Comparison of ENCODE assay signal across 8 cellular contexts in the genomic region with DNA sequence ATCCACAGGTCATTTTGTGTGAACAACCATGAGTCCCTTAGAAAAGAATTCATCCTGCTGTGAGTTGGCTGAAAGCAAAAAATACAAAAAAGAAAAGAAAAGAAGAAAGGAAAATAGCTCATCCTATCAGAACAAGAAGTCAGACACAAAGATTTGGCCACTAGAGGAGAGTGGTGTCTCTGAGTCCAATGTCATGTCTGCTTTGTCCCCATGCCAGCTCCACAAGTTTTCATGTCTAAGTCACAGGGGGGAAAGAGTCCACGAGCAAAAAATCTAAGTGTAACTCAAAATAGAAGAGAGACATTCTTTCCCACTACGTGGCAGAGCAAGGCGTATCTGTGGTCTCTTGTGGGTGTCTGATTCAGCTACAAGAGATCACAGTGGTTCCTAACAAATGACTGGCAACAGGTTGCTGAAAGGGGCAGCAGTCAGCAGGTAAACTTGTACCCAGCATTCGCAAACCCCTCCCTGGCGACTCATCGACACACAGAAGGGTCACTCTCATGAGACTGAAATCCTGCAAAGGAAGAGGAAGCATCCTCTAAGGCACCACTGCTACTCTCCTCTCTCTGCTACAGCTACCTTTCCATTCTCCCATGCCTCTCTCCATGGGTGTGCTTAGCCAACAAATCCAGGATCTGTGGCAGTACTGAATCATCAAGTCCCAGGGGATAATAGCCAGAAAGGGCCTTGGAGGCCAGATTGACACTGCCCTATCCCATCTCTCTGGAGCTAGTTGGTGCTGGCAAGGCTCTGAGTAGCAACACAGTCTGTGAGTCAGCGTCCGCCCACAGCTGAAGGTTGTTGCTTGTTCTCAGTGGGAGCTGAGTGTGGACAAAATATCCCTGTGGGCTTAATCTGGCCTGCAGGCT.
A peak's percentile ranks its signal among the peaks of the same experiment; 100 is the strongest.
DNase-seq lines count a peak whose midpoint lies in the region; ATAC-seq, FAIRE-seq and TF ChIP-seq lines count a peak whose summit lies in the region.

No MANE protein-coding gene starts in this region.

- peak overlapping the region; percentile 98 for H3K27ac Mint-ChIP-seq in chondrocyte (ENCODE audit: unreplicated experiment)
- H3K27ac Mint-ChIP-seq in naive thymus-derived CD4-positive, alpha-beta T cell, result peak overlapping the region; percentile 92 to 100 (median 98)

- peak overlapping the region; percentile 51 for H3K4me3 ChIP-seq in naive thymus-derived CD4-positive, alpha-beta T cell (ENCODE audit: low read length)

- POLR2A ChIA-PET in naive thymus-derived CD4-positive, alpha-beta T cell (lab: Charles Lee), result interaction anchor here (0.6 to 14.5 kb wide), 19 partner anchors 10 to 705 kb away, joined by 3 to 293 read pairs (median 4); a partner anchor contains a TSS

- H3K4me1 ChIP-seq in naive thymus-derived CD4-positive, alpha-beta T cell (ENCODE audit: control insufficient read depth in 2 of 2, insufficient read depth in 2 of 2, low read length in 2 of 2), result peaks cover 70 to 73% of the 10 kb centered on the region in 2 donors

- H3K27ac ChIP-seq in naive thymus-derived CD4-positive, alpha-beta T cell (ENCODE audit: low read depth, low read length), result peak overlapping the region; percentile 77

- H3K9me3 ChIP-seq in naive thymus-derived CD4-positive, alpha-beta T cell (ENCODE audit: control insufficient read depth in 2 of 3, low read length in 3 of 3), result peaks cover 0 to 1% (median 0%) of the 10 kb centered on the region in 3 experiments

- peaks cover 56% of the 10 kb centered on the region for H3K4me1 Mint-ChIP-seq in chondrocyte (ENCODE audit: low read depth)
- H3K4me1 Mint-ChIP-seq in naive thymus-derived CD4-positive, alpha-beta T cell, result peaks cover 69 to 90% (median 86%) of the 10 kb centered on the region in 7 donors

- no peaks in the 10 kb centered on the region for H3K36me3 Mint-ChIP-seq in chondrocyte (ENCODE audit: low read depth)
- H3K36me3 Mint-ChIP-seq in naive thymus-derived CD4-positive, alpha-beta T cell, result peaks cover 0 to 56% (median 3%) of the 10 kb centered on the region in 5 donors

- no peak for FAIRE-seq in D721Med (lab: Jason Lieb, UNC)

- CTCF ChIA-PET in naive thymus-derived CD4-positive, alpha-beta T cell (lab: Charles Lee), result interaction anchor here (0.7 to 5.1 kb wide), 14 partner anchors 9 to 132 kb away, joined by 3 to 35 read pairs (median 6); a partner anchor contains a TSS

- peak; percentile 50 for DNase-seq in activated CD4-positive, alpha-beta T cell treated with anti-CD3 and anti-CD28 coated beads for 1 hour
- DNase-seq in chondrocyte (ENCODE audit: low spot score) (no peak), D721Med (ENCODE audit: insufficient read length, low spot score) (no peak), OCI-M2 (lab: John Stamatoyannopoulos, UW; ENCODE audit: unreplicated experiment) (no peak)
- DNase-seq in naive thymus-derived CD4-positive, alpha-beta T cell, result peak in 8 of 9 donors; percentile 28 to 63 (median 42)
- DNase-seq in stimulated activated naive CD4-positive, alpha-beta T cell treated with Interleukin-2 at 50 U/mL for 16 hours (lab: John Stamatoyannopoulos, UW), result peak; percentile 76

- H3K9me3 Mint-ChIP-seq in chondrocyte (ENCODE audit: low read depth), result no peaks in the 10 kb centered on the region
- peaks cover 0 to 31% (median 13%) of the 10 kb centered on the region in 11 donors for H3K9me3 Mint-ChIP-seq in naive thymus-derived CD4-positive, alpha-beta T cell

- TF ChIP-seq CTCF in chondrocyte (IDR thresholded peaks at IDR 0.05) (peak; percentile 64), D721Med (IDR thresholded peaks at IDR 0.05; ENCODE audit: insufficient read depth, missing control alignments) (no peak)

- no peaks in the 10 kb centered on the region for H3K27me3 ChIP-seq in naive thymus-derived CD4-positive, alpha-beta T cell (ENCODE audit: control insufficient read depth in 2 of 2, insufficient read depth in 2 of 2, low read length in 2 of 2)

- no peaks in the 10 kb centered on the region for H3K27me3 Mint-ChIP-seq in chondrocyte (ENCODE audit: low read depth)
- H3K27me3 Mint-ChIP-seq in naive thymus-derived CD4-positive, alpha-beta T cell, result no peaks in the 10 kb centered on the region

- no peaks in the 10 kb centered on the region for H3K36me3 ChIP-seq in naive thymus-derived CD4-positive, alpha-beta T cell (ENCODE audit: control insufficient read depth in 2 of 3, insufficient read depth in 3 of 3, low read length in 3 of 3)

- ATAC-seq in GM18867 (IDR thresholded peaks at IDR 0.05; ENCODE audit: unreplicated experiment) (peak; percentile 21), HG03571 (IDR thresholded peaks at IDR 0.05; ENCODE audit: unreplicated experiment) (peak; percentile 62)
- peak; percentile 48 for ATAC-seq in naive thymus-derived CD4-positive, alpha-beta T cell

- peak overlapping the region; percentile 33 for H3K4me3 Mint-ChIP-seq in chondrocyte (ENCODE audit: unreplicated experiment)
- H3K4me3 Mint-ChIP-seq in naive thymus-derived CD4-positive, alpha-beta T cell, result peak overlapping the region; percentile 77 to 95 (median 90)

- intact Hi-C loops in naive thymus-derived CD4-positive, alpha-beta T cell (cut with micrococcal nuclease), result loop anchor here (1.0 to 10.0 kb wide), 5 partner anchors 47 to 731 kb away; a partner anchor contains a TSS

Comparison
In these comparisons a context has a peak if more than half of its experiments do, and no peak if none do; other contexts are left out.
1. DNase-seq: peak in activated CD4-positive, alpha-beta T cell treated with anti-CD3 and anti-CD28 coated beads for 1 hour (single experiment), naive thymus-derived CD4-positive, alpha-beta T cell (8 of 9) and stimulated activated naive CD4-positive, alpha-beta T cell treated with Interleukin-2 at 50 U/mL for 16 hours (single experiment); none in chondrocyte (single experiment), D721Med (single experiment) and OCI-M2 (single experiment).
2. Peak in every context shown above with its lines, with median percentiles within 50 percentile points of each other: ATAC-seq.